8 cellular contexts compared by ENCODE assay signal in the genomic region with DNA sequence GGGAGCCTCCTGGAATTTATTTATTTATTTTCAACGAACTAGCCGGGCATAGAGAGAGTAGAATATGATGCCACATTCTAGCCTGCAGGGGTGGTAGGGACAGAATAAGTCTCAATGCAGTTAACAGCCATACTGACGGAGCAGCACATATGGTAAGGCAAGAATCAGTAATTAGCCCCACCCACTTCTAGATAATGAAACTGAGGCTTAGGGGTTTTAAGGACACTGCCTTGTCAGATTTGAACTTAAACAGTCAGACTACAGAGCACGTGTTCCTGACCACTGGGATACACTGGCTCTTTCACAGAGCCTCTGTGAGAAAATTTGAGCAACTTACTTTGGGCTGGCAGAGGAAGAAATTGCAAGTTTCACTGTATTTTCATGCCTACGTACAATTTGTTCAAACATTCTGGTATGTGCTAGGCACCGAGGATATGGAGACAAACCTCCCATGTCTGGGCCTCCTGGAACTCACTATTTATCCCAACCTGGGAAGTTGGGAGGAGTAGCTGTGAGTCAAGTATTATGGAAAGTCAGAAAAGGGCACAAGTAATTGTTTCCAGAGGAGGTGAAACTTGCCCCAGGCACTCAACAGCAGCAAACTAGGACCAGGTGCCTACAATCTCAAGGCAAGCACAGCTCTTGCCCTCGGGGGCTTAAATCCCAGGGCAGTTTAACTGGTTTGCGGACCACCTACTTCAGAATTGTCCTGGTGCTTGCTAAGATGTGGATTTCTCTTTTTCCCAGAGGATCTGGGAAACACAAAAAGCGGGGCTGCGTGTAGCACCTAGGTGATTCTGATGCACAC. TPM values are rescaled to one million over a fixed set of nuclear protein-coding genes. Genes with fewer than 3 reads are reported as not detected.
DNase-seq lines count a peak whose midpoint lies in the region; ATAC-seq and TF ChIP-seq lines count a peak whose summit lies in the region.

No MANE protein-coding gene starts in this region.

- intact Hi-C loops in CD4-positive, alpha-beta memory T cell (cut with micrococcal nuclease): loop anchor here (2.0 to 10.0 kb wide), 3 partner anchors 87 to 691 kb away; partner anchors contain the start of genes MACO1 and RCAN3

- H2AK5ac ChIP-seq in mesendoderm (ENCODE audit: low read length): no peak overlapping the region

- no peaks in the 10 kb centered on the region for H3K79me1 ChIP-seq in mesendoderm (ENCODE audit: low read length)

- in situ Hi-C loops in brain microvascular endothelial cell (cut with HindIII; ENCODE audit: low pct_ligation_motif_present, low sequenced_read_pairs): no loop called here

- peaks cover 2 to 21% (median 11%) of the 10 kb centered on the region in 4 donors for H3K4me1 Mint-ChIP-seq in CD4-positive, alpha-beta memory T cell

- H3K9me3 Mint-ChIP-seq in CD4-positive, alpha-beta memory T cell: no peaks in the 10 kb centered on the region

- no peak overlapping the region for H3K27ac ChIP-seq in CD4-positive, alpha-beta memory T cell (ENCODE audit: low read depth, low read length)
- H3K27ac ChIP-seq in HUES6 (ENCODE audit: low read depth, low read length) (peak overlapping the region; percentile 52; the same call in 1 of the 2 replicates), brain microvascular endothelial cell (peak overlapping the region; percentile 84), mesendoderm (ENCODE audit: low read depth, low read length) (peak overlapping the region; percentile 42)

- H2BK120ac ChIP-seq in mesendoderm (ENCODE audit: low read depth, low read length): peak overlapping the region; percentile 69

- H2BK5ac ChIP-seq in mesendoderm (ENCODE audit: low read length): peak overlapping the region; percentile 5

- no peaks in the 10 kb centered on the region for H3K36me3 ChIP-seq in CD4-positive, alpha-beta memory T cell (ENCODE audit: insufficient read depth, low read length)
- no peaks in the 10 kb centered on the region for H3K36me3 ChIP-seq in HUES6 (ENCODE audit: control insufficient read depth, insufficient read depth, low read length)
- H3K36me3 ChIP-seq in brain microvascular endothelial cell (replicated peaks): peaks cover 6% of the 10 kb centered on the region
- H3K36me3 ChIP-seq in mesendoderm (ENCODE audit: control insufficient read depth, insufficient read depth, low read length): no peaks in the 10 kb centered on the region

- CTCF ChIA-PET in CD4-positive, alpha-beta memory T cell (lab: Charles Lee; ENCODE audit: partially characterized antibody): interaction anchor here (1.1 to 3.5 kb wide), 2 partner anchors 11 to 55 kb away, joined by 3 to 26 read pairs; no protein-coding TSS in a partner anchor

- WGBS in mesendoderm (ENCODE audit: extremely low coverage, insufficient coverage, low lambda C conversion rate): no CpG with 5 or more reads among the region's 10 CpGs

- H4K8ac ChIP-seq in mesendoderm (ENCODE audit: low read depth, low read length): no peak overlapping the region

- H3K4me3 Mint-ChIP-seq in CD4-positive, alpha-beta memory T cell: peak overlapping the region; percentile 51 to 71 (median 60)

- H4K5ac ChIP-seq in mesendoderm (ENCODE audit: low read length): no peak overlapping the region

- no peak for DNase-seq in CD4-positive, alpha-beta memory T cell
- DNase-seq in brain microvascular endothelial cell (peak; percentile 28), mesendoderm (peak; percentile 90), NCI-H1092 (lab: John Stamatoyannopoulos, UW) (no peak), NCI-H1048 (lab: John Stamatoyannopoulos, UW) (no peak)

- H3K36me3 Mint-ChIP-seq in CD4-positive, alpha-beta memory T cell: peaks cover 0 to 2% of the 10 kb centered on the region in 2 donors

- H2BK15ac ChIP-seq in mesendoderm (replicated peaks; ENCODE audit: low read depth): peak overlapping the region; percentile 79

- H3K4me3 ChIP-seq in CD4-positive, alpha-beta memory T cell (ENCODE audit: low read length in 2 of 2): no peak overlapping the region
- H3K4me3 ChIP-seq in HUES6 (ENCODE audit: low read depth, low read length): peak overlapping the region; percentile 20
- no peak overlapping the region for H3K4me3 ChIP-seq in brain microvascular endothelial cell (ENCODE audit: low read depth, low read length)
- H3K4me3 ChIP-seq in mesendoderm (ENCODE audit: low read length): no peak overlapping the region

- peak overlapping the region; percentile 88 for H3K4ac ChIP-seq in mesendoderm (ENCODE audit: low read depth, low read length)

- H3K9ac ChIP-seq in HUES6 (ENCODE audit: low read length) (peak overlapping the region; percentile 30), mesendoderm (ENCODE audit: low read length) (no peak overlapping the region)

- H3K79me2 ChIP-seq in mesendoderm (ENCODE audit: control insufficient read depth, insufficient read depth, low read length): peaks cover 31% of the 10 kb centered on the region

- peaks cover 26% of the 10 kb centered on the region for H3K4me1 ChIP-seq in CD4-positive, alpha-beta memory T cell (ENCODE audit: insufficient read depth, low read length)
- H3K4me1 ChIP-seq in HUES6 (ENCODE audit: control insufficient read depth, insufficient read depth, low read length): peaks cover 45% of the 10 kb centered on the region
- H3K4me1 ChIP-seq in mesendoderm (ENCODE audit: control insufficient read depth, low read depth, low read length): peaks cover 8% of the 10 kb centered on the region

- peak overlapping the region; percentile 77 for H3K18ac ChIP-seq in mesendoderm (ENCODE audit: low read length)

- ATAC-seq in GM21528 (IDR thresholded peaks at IDR 0.05; ENCODE audit: low FRiP score, unreplicated experiment) (no peak), GM18870 (IDR thresholded peaks at IDR 0.05; ENCODE audit: unreplicated experiment) (no peak)

- H3K27ac Mint-ChIP-seq in CD4-positive, alpha-beta memory T cell: peak overlapping the region in 5 of 7 donors; percentile 44 to 78 (median 70)

- H3K4me2 ChIP-seq in mesendoderm (ENCODE audit: low read length): no peak overlapping the region

- no peaks in the 10 kb centered on the region for H3K9me3 ChIP-seq in CD4-positive, alpha-beta memory T cell (ENCODE audit: control insufficient read depth in 1 of 2, low read length in 2 of 2)
- no peaks in the 10 kb centered on the region for H3K9me3 ChIP-seq in HUES6 (ENCODE audit: control insufficient read depth, insufficient read depth, low read depth, low read length)

- peak overlapping the region; percentile 27 for H3K56ac ChIP-seq in mesendoderm (ENCODE audit: low read length)

- peaks cover 6 to 9% of the 10 kb centered on the region in 2 donors for H3K27me3 Mint-ChIP-seq in CD4-positive, alpha-beta memory T cell

- POLR2A ChIA-PET in CD4-positive, alpha-beta memory T cell (lab: Charles Lee; ENCODE audit: partially characterized antibody): no interaction called here

- H3K27me3 ChIP-seq in CD4-positive, alpha-beta memory T cell (ENCODE audit: insufficient read depth, low read length): no peaks in the 10 kb centered on the region
- H3K27me3 ChIP-seq in HUES6 (ENCODE audit: control insufficient read depth, insufficient read depth, low read length): no peaks in the 10 kb centered on the region
- H3K27me3 ChIP-seq in brain microvascular endothelial cell (replicated peaks): no peaks in the 10 kb centered on the region
- no peaks in the 10 kb centered on the region for H3K27me3 ChIP-seq in mesendoderm (ENCODE audit: insufficient read depth, low read length, poor library complexity)

- no peak overlapping the region for H3K23ac ChIP-seq in mesendoderm (ENCODE audit: low read length)

- peak; percentile 4 for TF ChIP-seq CTCF in brain microvascular endothelial cell (IDR thresholded peaks at IDR 0.05; ENCODE audit: low read depth, low read length, missing control alignments)

RNA-seq across cellular contexts. Expression of gene CLIC4, which starts 1.6 kb away (rescaled TPM):
- 1 to 10 TPM; 3.0 to 3.8 TPM for total RNA-seq in CD4-positive, alpha-beta memory T cell
- polyA plus RNA-seq in CD4-positive, alpha-beta memory T cell: 1 to 10 TPM in 1 of 2 donors, under 1 TPM in 1; 0.62 to 1.9 TPM
- polyA plus RNA-seq in mesendoderm (2013, experiment 1 of 2): 150 TPM
- polyA plus RNA-seq in mesendoderm (2013, experiment 2 of 2): 151 TPM

Comparison
In these comparisons a context has a peak if more than half of its experiments do, and no peak if none do; other contexts are left out.
1. DNase-seq: peak in brain microvascular endothelial cell (single experiment) and mesendoderm (single experiment); none in CD4-positive, alpha-beta memory T cell (0 of 5), NCI-H1092 (single experiment) and NCI-H1048 (single experiment).